10 cellular contexts compared by ENCODE assay signal in the genomic region with DNA sequence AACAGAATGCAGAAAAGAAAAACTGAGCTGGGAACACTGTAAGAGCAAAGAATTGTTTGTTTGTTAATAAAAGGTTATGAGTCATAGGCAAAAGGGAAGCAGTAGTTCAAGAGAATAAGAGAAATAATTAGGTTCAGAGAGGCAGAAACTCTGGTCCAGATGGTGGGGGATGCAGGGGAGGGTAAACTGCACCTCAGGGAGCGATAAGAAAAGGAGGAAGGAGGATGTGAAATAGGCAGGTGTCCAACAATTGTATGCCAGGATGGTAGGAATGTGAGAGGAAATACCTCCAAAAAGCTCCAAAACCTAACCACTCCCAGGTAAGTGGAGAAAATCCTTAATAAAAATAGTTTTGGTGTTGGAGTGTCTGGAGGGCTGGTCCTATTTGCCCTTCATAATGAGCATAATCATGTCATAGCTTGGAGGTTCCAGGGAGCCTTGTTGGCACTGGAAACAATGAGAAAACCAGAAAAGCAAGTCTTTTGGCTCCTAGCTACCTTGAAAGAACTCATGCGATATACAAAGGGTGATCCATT.
DNase-seq lines count a peak whose midpoint lies in the region; ATAC-seq, FAIRE-seq and TF ChIP-seq lines count a peak whose summit lies in the region.
"Had no signal": no experiment of that assay in that cellular context is flagged by ENCODE, and none has a peak within 500 bp of the region (broad histone marks: within the 10 kb centered on the region; RNA-seq: fewer than 3 reads in every experiment).

No MANE protein-coding gene starts in this region.

- H3K27me3 ChIP-seq in H7 (ENCODE audit: control insufficient read depth, insufficient read depth, low read length), result no peaks in the 10 kb centered on the region
- H3K27me3 ChIP-seq: cardiac muscle cell had no signal

- H3K36me3 ChIP-seq in kidney (ENCODE audit: control insufficient read depth in 1 of 2, insufficient read depth in 2 of 2, low read length in 2 of 2), result no peaks in the 10 kb centered on the region
- H3K36me3 ChIP-seq in H7 (replicated peaks; ENCODE audit: control insufficient read depth, insufficient read depth, low read length), result no peaks in the 10 kb centered on the region
- H3K36me3 ChIP-seq: cardiac muscle cell had no signal

- H3K27me3 Mint-ChIP-seq in Calu3 (ENCODE audit: unreplicated experiment) (no peaks in the 10 kb centered on the region), T-cell (no peaks in the 10 kb centered on the region), mesothelial cell of epicardium (ENCODE audit: low read depth) (no peaks in the 10 kb centered on the region)

- FAIRE-seq in kidney (lab: Jason Lieb, UNC), result no peak

- H3K27ac ChIP-seq in kidney (ENCODE audit: low read depth in 2 of 2, low read length in 2 of 2), result no peak overlapping the region
- H3K27ac ChIP-seq: cardiac muscle cell had no signal

- peak; percentile 7 for ATAC-seq in HG03520 (IDR thresholded peaks at IDR 0.05; ENCODE audit: unreplicated experiment)
- ATAC-seq in T-cell (replicated peaks in 1 of 4), result no peak

- H3K4me1 ChIP-seq in kidney (ENCODE audit: control insufficient read depth in 1 of 2, insufficient read depth in 1 of 2, low read depth in 1 of 2, low read length in 2 of 2), result peaks cover 8 to 25% of the 10 kb centered on the region in 2 donors

- peaks cover 48% of the 10 kb centered on the region for H3K4me1 Mint-ChIP-seq in Calu3 (ENCODE audit: low read depth, unreplicated experiment)
- H3K4me1 Mint-ChIP-seq in T-cell, result peaks cover 62 to 66% (median 66%) of the 10 kb centered on the region in 3 donors
- H3K4me1 Mint-ChIP-seq in mesothelial cell of epicardium, result peaks cover 58% of the 10 kb centered on the region

- H3K9ac ChIP-seq in kidney (ENCODE audit: low read length in 2 of 2), result no peak overlapping the region

- H3K36me3 Mint-ChIP-seq in Calu3 (ENCODE audit: insufficient read depth, unreplicated experiment), result no peaks in the 10 kb centered on the region
- H3K36me3 Mint-ChIP-seq in T-cell, result no peaks in the 10 kb centered on the region
- H3K36me3 Mint-ChIP-seq in mesothelial cell of epicardium, result peaks cover 4% of the 10 kb centered on the region

- H3K4me3 ChIP-seq in kidney (ENCODE audit: low read length in 2 of 2), result no peak overlapping the region
- H3K4me3 ChIP-seq in H7 (ENCODE audit: insufficient read depth, low read depth, low read length), result no peak overlapping the region
- H3K4me3 ChIP-seq: cardiac muscle cell had no signal

- CTCF ChIA-PET in Calu3 (lab: Charles Lee), result interaction anchor here (0.5 to 2.7 kb wide), 9 partner anchors 8 to 758 kb away, joined by 3 to 19 read pairs (median 3); no protein-coding TSS in a partner anchor
- CTCF ChIA-PET in T-cell (lab: Charles Lee), result no interaction called here

- BruUV-seq in Calu3 (replicated peaks; lab: Mats Ljungman, UMichigan), result no TSS peak

- intact Hi-C loops in Calu3 (cut with micrococcal nuclease; ENCODE audit: unreplicated experiment) (loop anchor here (5.0 kb wide), 2 partner anchors 80 to 240 kb away; no protein-coding TSS in a partner anchor), kidney (cut with DNase I) (no loop called here)

- TF ChIP-seq CTCF in Calu3 (IDR thresholded peaks at IDR 0.05; ENCODE audit: unreplicated experiment) (no peak), mesothelial cell of epicardium (IDR thresholded peaks at IDR 0.05; ENCODE audit: unreplicated experiment) (no peak), kidney (IDR thresholded peaks at IDR 0.05; ENCODE audit: borderline replicate concordance, extremely low read depth, insufficient read depth) (no peak)

- H3K9me3 Mint-ChIP-seq in Calu3 (ENCODE audit: low read depth, unreplicated experiment) (no peaks in the 10 kb centered on the region), T-cell (peaks cover 0 to 10% (median 4%) of the 10 kb centered on the region in 3 donors), mesothelial cell of epicardium (peaks cover 8% of the 10 kb centered on the region)

- DNase-seq in Calu3 (peak; percentile 61), T-cell (no peak), mesothelial cell of epicardium (ENCODE audit: low spot score in 2 of 2, unreplicated experiment in 2 of 2) (no peak), kidney (no peak), ureter (ENCODE audit: low spot score) (no peak), H7 (no peak), GDM1 (lab: John Stamatoyannopoulos, UW) (no peak)

- H3K27ac Mint-ChIP-seq in Calu3 (ENCODE audit: unreplicated experiment), result peak overlapping the region; percentile 59
- H3K27ac Mint-ChIP-seq in T-cell, result peak overlapping the region; percentile 54 to 58
- H3K27ac Mint-ChIP-seq in mesothelial cell of epicardium, result peak overlapping the region; percentile 77
- H3K27ac Mint-ChIP-seq: T-helper 1 cell treated with Interleukin-12 subunit alpha and Interleukin-12 subunit beta and Interleukin-4 antibody, amounts not matched to agents 30 μg/mL and 1 μg/mL, for 36 hours had no signal

- no peaks in the 10 kb centered on the region for H3K9me3 ChIP-seq in kidney (ENCODE audit: control insufficient read depth in 1 of 2, low read length in 2 of 2)

- peak overlapping the region; percentile 9 for H3K4me3 Mint-ChIP-seq in Calu3 (ENCODE audit: low read depth, unreplicated experiment)
- no peak overlapping the region for H3K4me3 Mint-ChIP-seq in T-cell
- H3K4me3 Mint-ChIP-seq in mesothelial cell of epicardium, result no peak overlapping the region
- H3K4me3 Mint-ChIP-seq: T-helper 1 cell treated with Interleukin-12 subunit alpha and Interleukin-12 subunit beta and Interleukin-4 antibody, amounts not matched to agents 30 μg/mL and 1 μg/mL, for 36 hours had no signal

- POLR2A ChIA-PET in T-cell (lab: Charles Lee), result no interaction called here
